ENCODE assay signal across 9 cellular contexts in genomic region chrX:151082077-151082948, GRCh38.
A peak's percentile ranks its signal among the peaks of the same experiment; 100 is the strongest.
DNase-seq lines count a peak whose midpoint lies in the region; ATAC-seq lines count a peak whose summit lies in the region.
"Had no signal": no experiment of that assay in that cellular context is flagged by ENCODE, and none has a peak within 500 bp of the region (broad histone marks: within the 10 kb centered on the region; RNA-seq: fewer than 3 reads in every experiment).

No MANE protein-coding gene starts in this region.

- H3K9me3 ChIP-seq in naive thymus-derived CD4-positive, alpha-beta T cell (ENCODE audit: control insufficient read depth in 2 of 3, low read length in 3 of 3), result no peaks in the 10 kb centered on the region

- H3K36me3 ChIP-seq in naive thymus-derived CD4-positive, alpha-beta T cell (ENCODE audit: control insufficient read depth in 2 of 3, insufficient read depth in 3 of 3, low read length in 3 of 3), result no peaks in the 10 kb centered on the region

- no peaks in the 10 kb centered on the region for H3K9me3 Mint-ChIP-seq in naive thymus-derived CD4-positive, alpha-beta T cell
- H3K9me3 Mint-ChIP-seq in stimulated activated memory B cell treated with anti-CD40 and anti-IgM and Interleukin-4, amounts not matched to agents 10 μg/mL and 1 μg/mL and 100 μg/mL, for 72 hours, result no peaks in the 10 kb centered on the region
- H3K9me3 Mint-ChIP-seq: activated naive CD4-positive, alpha-beta T cell treated with anti-CD3 and anti-CD28 coated beads, Interleukin-2, amount 50 U/mL, for 24 hours had no signal

- H3K27ac ChIP-seq in naive thymus-derived CD4-positive, alpha-beta T cell (ENCODE audit: low read depth, low read length), result no peak overlapping the region

- no peaks in the 10 kb centered on the region for H3K27me3 ChIP-seq in naive thymus-derived CD4-positive, alpha-beta T cell (ENCODE audit: control insufficient read depth in 2 of 2, insufficient read depth in 2 of 2, low read length in 2 of 2)

- no peaks in the 10 kb centered on the region for H3K36me3 Mint-ChIP-seq in naive thymus-derived CD4-positive, alpha-beta T cell
- H3K36me3 Mint-ChIP-seq in stimulated activated memory B cell treated with anti-CD40 and anti-IgM and Interleukin-4, amounts not matched to agents 10 μg/mL and 1 μg/mL and 100 μg/mL, for 72 hours, result no peaks in the 10 kb centered on the region
- H3K36me3 Mint-ChIP-seq: activated naive CD4-positive, alpha-beta T cell treated with anti-CD3 and anti-CD28 coated beads, Interleukin-2, amount 50 U/mL, for 24 hours had no signal

- peaks cover 0 to 7% (median 0%) of the 10 kb centered on the region in 7 donors for H3K4me1 Mint-ChIP-seq in naive thymus-derived CD4-positive, alpha-beta T cell
- H3K4me1 Mint-ChIP-seq in stimulated activated memory B cell treated with anti-CD40 and anti-IgM and Interleukin-4, amounts not matched to agents 10 μg/mL and 1 μg/mL and 100 μg/mL, for 72 hours, result peaks cover 7% of the 10 kb centered on the region
- H3K4me1 Mint-ChIP-seq: activated naive CD4-positive, alpha-beta T cell treated with anti-CD3 and anti-CD28 coated beads, Interleukin-2, amount 50 U/mL, for 24 hours had no signal

- POLR2A ChIA-PET in naive thymus-derived CD4-positive, alpha-beta T cell (lab: Charles Lee), result interaction anchor here (1.2 kb wide), 1 partner anchor 336 kb away, joined by 3 read pairs; no protein-coding TSS in a partner anchor

- intact Hi-C loops in naive thymus-derived CD4-positive, alpha-beta T cell (cut with micrococcal nuclease), result loop anchor here (1.0 to 10.0 kb wide), 4 partner anchors 100 to 310 kb away; partner anchors contain the start of genes CD99L2 (in 1 of the 2) and HMGB3 (in 1 of the 2)

- no peaks in the 10 kb centered on the region for H3K4me1 ChIP-seq in naive thymus-derived CD4-positive, alpha-beta T cell (ENCODE audit: control insufficient read depth in 2 of 2, insufficient read depth in 2 of 2, low read length in 2 of 2)

- H3K27me3 Mint-ChIP-seq in naive thymus-derived CD4-positive, alpha-beta T cell, result peaks cover 5 to 25% (median 14%) of the 10 kb centered on the region in 5 donors
- H3K27me3 Mint-ChIP-seq in stimulated activated memory B cell treated with anti-CD40 and anti-IgM and Interleukin-4, amounts not matched to agents 10 μg/mL and 1 μg/mL and 100 μg/mL, for 72 hours, result peaks cover 33% of the 10 kb centered on the region

- H3K4me3 Mint-ChIP-seq in naive thymus-derived CD4-positive, alpha-beta T cell, result peak overlapping the region in 7 of 10 donors; percentile 12 to 61 (median 49)
- no peak overlapping the region for H3K4me3 Mint-ChIP-seq in stimulated activated memory B cell treated with anti-CD40 and anti-IgM and Interleukin-4, amounts not matched to agents 10 μg/mL and 1 μg/mL and 100 μg/mL, for 72 hours
- H3K4me3 Mint-ChIP-seq: activated naive CD4-positive, alpha-beta T cell treated with anti-CD3 and anti-CD28 coated beads, Interleukin-2, amount 50 U/mL, for 24 hours had no signal

- CTCF ChIA-PET in naive thymus-derived CD4-positive, alpha-beta T cell (lab: Charles Lee), result interaction anchor here (0.6 to 3.0 kb wide), 7 partner anchors 10 to 1166 kb away, joined by 3 to 41 read pairs (median 4); no protein-coding TSS in a partner anchor

- H3K4me3 ChIP-seq in naive thymus-derived CD4-positive, alpha-beta T cell (ENCODE audit: low read length), result no peak overlapping the region

- ATAC-seq in HG03378 (IDR thresholded peaks at IDR 0.05; ENCODE audit: unreplicated experiment), result peak; percentile 77
- peak; percentile 90 for ATAC-seq in esophagus mucosa
- ATAC-seq in naive thymus-derived CD4-positive, alpha-beta T cell, result peak; percentile 91
- peak; percentile 66 for ATAC-seq in stimulated activated memory B cell treated with anti-CD40 and anti-IgM and Interleukin-4, amounts not matched to agents 10 μg/mL and 1 μg/mL and 100 μg/mL, for 72 hours

- H3K27ac Mint-ChIP-seq in naive thymus-derived CD4-positive, alpha-beta T cell, result no peak overlapping the region
- no peak overlapping the region for H3K27ac Mint-ChIP-seq in stimulated activated memory B cell treated with anti-CD40 and anti-IgM and Interleukin-4, amounts not matched to agents 10 μg/mL and 1 μg/mL and 100 μg/mL, for 72 hours
- H3K27ac Mint-ChIP-seq: activated naive CD4-positive, alpha-beta T cell treated with anti-CD3 and anti-CD28 coated beads, Interleukin-2, amount 50 U/mL, for 24 hours had no signal

- DNase-seq in CD1c-positive myeloid dendritic cell (ENCODE audit: extremely low spot score) (peak; percentile 64), GM19240 (ENCODE audit: insufficient read length, low spot score) (peak; percentile 29), NCI-H82 (lab: John Stamatoyannopoulos, UW) (peak; percentile 77), activated T-cell treated with anti-CD3 and anti-CD28 coated beads for 1 hour (ENCODE audit: low read depth) (peak; percentile 30)
- peak; percentile 19 to 62 (median 45) for DNase-seq in naive thymus-derived CD4-positive, alpha-beta T cell
